Comparison of ENCODE assay signal across 11 cellular contexts in genomic region chr12:59431266-59431665, GRCh38.
DNase-seq lines count a peak whose midpoint lies in the region; ATAC-seq, FAIRE-seq and TF ChIP-seq lines count a peak whose summit lies in the region.
"Had no signal": no experiment of that assay in that cellular context is flagged by ENCODE, and none has a peak within 500 bp of the region (broad histone marks: within the 10 kb centered on the region; RNA-seq: fewer than 3 reads in every experiment).

No MANE protein-coding gene starts in this region.

- POLR2A ChIA-PET in AG04450 (lab: Yijun Ruan, JAX) = no interaction called here

- no peak overlapping the region for H3K4me2 ChIP-seq in hepatocyte

- no peaks in the 10 kb centered on the region for H3K9me3 ChIP-seq in AG04450 (ENCODE audit: control insufficient read depth, insufficient read depth, low read length)
- no peaks in the 10 kb centered on the region for H3K9me3 ChIP-seq in hepatocyte (ENCODE audit: low read depth)
- H3K9me3 ChIP-seq: MG63 had no signal

- FAIRE-seq in RCC 7860 (lab: Jason Lieb, UNC) = no peak

- H4K20me1 ChIP-seq in hepatocyte (ENCODE audit: insufficient read depth, poor library complexity, severe bottlenecking) = no peaks in the 10 kb centered on the region

- H3K9me2 ChIP-seq in hepatocyte (replicated peaks; ENCODE audit: insufficient read depth) = no peaks in the 10 kb centered on the region

- no peak for ATAC-seq in HG03175 (IDR thresholded peaks at IDR 0.05; ENCODE audit: unreplicated experiment)
- ATAC-seq: WTC11 had no signal

- no peaks in the 10 kb centered on the region for H3K79me2 ChIP-seq in hepatocyte

- H3K36me3 ChIP-seq in hepatocyte (replicated peaks; ENCODE audit: insufficient read depth, low read depth) = no peaks in the 10 kb centered on the region
- H3K36me3 ChIP-seq: MG63 had no signal

- 66% methylated on average over 4 of the region's 4 CpGs for WGBS in hepatocyte (ENCODE audit: low lambda C conversion rate, missing lambda C conversion rate)

- H3K27me3 ChIP-seq in AG04450 (ENCODE audit: control insufficient read depth, insufficient read depth, low read length) (no peaks in the 10 kb centered on the region), hepatocyte (no peaks in the 10 kb centered on the region)
- H3K27me3 ChIP-seq: MG63 had no signal

- H3K27ac ChIP-seq in AG04450 (ENCODE audit: low read depth, low read length) (no peak overlapping the region), hepatocyte (no peak overlapping the region), coronary artery (no peak overlapping the region)

- in situ Hi-C loops in SK-MEL-5 (cut with HindIII; ENCODE audit: low pct_unique_long_range_greater_than_20kb, low sequenced_read_pairs) = no loop called here

- H3K4me3 ChIP-seq in AG04450 (ENCODE audit: low read depth, low read length) = no peak overlapping the region
- H3K4me3 ChIP-seq in hepatocyte = no peak overlapping the region
- H3K4me3 ChIP-seq in coronary artery = no peak overlapping the region
- H3K4me3 ChIP-seq: MG63 had no signal

- H3K4me1 ChIP-seq in hepatocyte (ENCODE audit: insufficient read depth) = no peaks in the 10 kb centered on the region

- DNase-seq in AG04450 (ENCODE audit: low read depth, low spot score) (no peak), SK-MEL-5 (ENCODE audit: low read depth, low spot score) (peak; percentile 34), hepatocyte (ENCODE audit: low spot score) (no peak), T-helper 1 cell (no peak), coronary artery (ENCODE audit: low spot score) (no peak), RCC 7860 (ENCODE audit: low spot score) (no peak)
- DNase-seq: DMS79 treated with DMSO at 0.1 percent for 48 hours, MG63 had no signal

- no peak overlapping the region for H2AFZ ChIP-seq in hepatocyte

- peak; percentile 29 for TF ChIP-seq CTCF in AG04450 (IDR thresholded peaks at IDR 0.05; ENCODE audit: low read depth, low read length)
- TF ChIP-seq CTCF in GM12873 (IDR thresholded peaks at IDR 0.05; ENCODE audit: insufficient read depth, low read depth, low read length, missing control alignments) = peak; percentile 2
- TF ChIP-seq CTCF in hepatocyte (IDR thresholded peaks at IDR 0.05; ENCODE audit: poor library complexity) = peak; percentile 37
- no peak for TF ChIP-seq CTCF in coronary artery (IDR thresholded peaks at IDR 0.05)

- CTCF ChIA-PET in AG04450 (lab: Charles Lee) = no interaction called here
